Comparison of ENCODE assay signal across 8 cellular contexts in genomic region chr11:34251640-34251980, GRCh38.
A peak's percentile ranks its signal among the peaks of the same experiment; 100 is the strongest.
DNase-seq lines count a peak whose midpoint lies in the region; ATAC-seq and TF ChIP-seq lines count a peak whose summit lies in the region.
"Had no signal": no experiment of that assay in that cellular context is flagged by ENCODE, and none has a peak within 500 bp of the region (broad histone marks: within the 10 kb centered on the region; RNA-seq: fewer than 3 reads in every experiment).

No MANE protein-coding gene starts in this region.

- ATAC-seq in HCT116 (no peak), T-helper 17 cell (no peak), GM18909 (IDR thresholded peaks at IDR 0.05; ENCODE audit: poor library complexity, unreplicated experiment) (no peak), HG03521 (IDR thresholded peaks at IDR 0.05; ENCODE audit: unreplicated experiment) (no peak), right lobe of liver (no peak)

- TF ChIP-seq POLR2A in HCT116 (IDR thresholded peaks at IDR 0.05; ENCODE audit: borderline replicate concordance, extremely low read depth, insufficient read depth, insufficient read length) (no peak), right lobe of liver (IDR thresholded peaks at IDR 0.05) (no peak)

- H4K20me1 ChIP-seq in HCT116 (ENCODE audit: insufficient read depth) (peaks cover 3% of the 10 kb centered on the region; the same call in 1 of the 2 replicates), smooth muscle cell (ENCODE audit: low read depth) (no peaks in the 10 kb centered on the region)

- peak overlapping the region; percentile 47 for H3K4me3 Mint-ChIP-seq in T-helper 17 cell
- H3K4me3 Mint-ChIP-seq: H9 had no signal

- CTCF ChIA-PET in HCT116 (lab: Charles Lee): interaction anchor here (1.0 to 2.7 kb wide), 3 partner anchors 12 to 106 kb away, joined by 3 to 6 read pairs (median 4); partner anchors contain the start of gene ABTB2

- no TSS peak for BruUV-seq in HCT116 (replicated peaks; lab: Mats Ljungman, UMichigan)

- no peak for DNase-seq in HCT116 (ENCODE audit: low read depth, low spot score)
- no peak for DNase-seq in T-helper 17 cell
- peak; percentile 52 for DNase-seq in fibroblast of pulmonary artery (ENCODE audit: low read depth)
- DNase-seq in smooth muscle cell (lab: John Stamatoyannopoulos, UW; ENCODE audit: unreplicated experiment): no peak
- no peak for DNase-seq in right lobe of liver

- no peak overlapping the region for H3K4me3 ChIP-seq in HCT116 (replicated peaks in 1 of 2; ENCODE audit: low read depth in 1 of 2, low read length in 2 of 2)
- H3K4me3 ChIP-seq in fibroblast of pulmonary artery (replicated peaks; ENCODE audit: low read depth, low read length): peak overlapping the region; percentile 46
- no peak overlapping the region for H3K4me3 ChIP-seq in smooth muscle cell
- H3K4me3 ChIP-seq in right lobe of liver: no peak overlapping the region

- H3K27me3 ChIP-seq in HCT116 (ENCODE audit: insufficient read depth, low read length) (no peaks in the 10 kb centered on the region), smooth muscle cell (ENCODE audit: low read depth) (no peaks in the 10 kb centered on the region), right lobe of liver (no peaks in the 10 kb centered on the region)

- H2AFZ ChIP-seq in HCT116 (ENCODE audit: low read depth, low read length, poor library complexity, severe bottlenecking) (no peak overlapping the region), smooth muscle cell (ENCODE audit: low read depth) (no peak overlapping the region)

- H3K9me3 ChIP-seq in HCT116 (ENCODE audit: control insufficient read depth in 1 of 2, insufficient read depth in 1 of 2, low read depth in 1 of 2, low read length in 2 of 2) (no peaks in the 10 kb centered on the region), T-helper 17 cell (ENCODE audit: control insufficient read depth, low read length, poor library complexity, severe bottlenecking) (no peaks in the 10 kb centered on the region), smooth muscle cell (replicated peaks; ENCODE audit: low read depth) (no peaks in the 10 kb centered on the region), right lobe of liver (no peaks in the 10 kb centered on the region)

- intact Hi-C loops in HCT116 (cut with micrococcal nuclease): no loop called here
- intact Hi-C loops in right lobe of liver (cut with DNase I): no loop called here

- 19% methylated on average over 2 of the region's 2 CpGs for WGBS in smooth muscle cell (ENCODE audit: low lambda C conversion rate)
- WGBS in right lobe of liver (ENCODE audit: insufficient coverage, low coverage, low lambda C conversion rate, missing lambda C conversion rate): 19% methylated on average over 2 of the region's 2 CpGs

- H3K79me2 ChIP-seq in HCT116 (ENCODE audit: insufficient read depth, low read length) (no peaks in the 10 kb centered on the region), smooth muscle cell (ENCODE audit: low read depth) (peaks cover 19% of the 10 kb centered on the region)

- no peaks in the 10 kb centered on the region for H3K9me2 ChIP-seq in HCT116 (ENCODE audit: insufficient read depth)

- peaks cover 2% of the 10 kb centered on the region for H3K27me3 Mint-ChIP-seq in T-helper 17 cell

- H3K4me2 ChIP-seq in HCT116 (ENCODE audit: low read length) (peak overlapping the region; percentile 43), smooth muscle cell (peak overlapping the region; percentile 17)

- peak overlapping the region; percentile 39 for H3K27ac Mint-ChIP-seq in T-helper 17 cell

- POLR2A ChIA-PET in HCT116 (lab: Charles Lee): interaction anchor here (0.8 to 2.5 kb wide), 2 partner anchors 11 to 17 kb away, joined by 3 to 15 read pairs; no protein-coding TSS in a partner anchor

- no peak for TF ChIP-seq CTCF in HCT116 (IDR thresholded peaks at IDR 0.05 in 2 of 3, conservative IDR thresholded peaks at IDR 0.05 in 1 of 3; ENCODE audit: borderline replicate concordance in 1 of 3, insufficient read depth in 1 of 3, low read depth in 2 of 3, low read length in 2 of 3)
- TF ChIP-seq CTCF in fibroblast of pulmonary artery (IDR thresholded peaks at IDR 0.05; ENCODE audit: low read length, missing control alignments): no peak
- TF ChIP-seq CTCF in smooth muscle cell (IDR thresholded peaks at IDR 0.05; ENCODE audit: borderline replicate concordance, insufficient read depth, poor library complexity, severe bottlenecking): no peak
- no peak for TF ChIP-seq CTCF in right lobe of liver (IDR thresholded peaks at IDR 0.05)

- H3K36me3 ChIP-seq in HCT116 (ENCODE audit: control insufficient read depth in 1 of 2, insufficient read depth in 2 of 2, low read length in 2 of 2): no peaks in the 10 kb centered on the region
- no peaks in the 10 kb centered on the region for H3K36me3 ChIP-seq in smooth muscle cell (ENCODE audit: low read depth)
- H3K36me3 ChIP-seq in right lobe of liver: no peaks in the 10 kb centered on the region

- H3K9ac ChIP-seq in HCT116 (ENCODE audit: low read length): no peak overlapping the region
- no peak overlapping the region for H3K9ac ChIP-seq in smooth muscle cell (ENCODE audit: low read depth)

- no peak overlapping the region for H3K27ac ChIP-seq in HCT116 (ENCODE audit: low read depth, low read length)
- peak overlapping the region; percentile 7 for H3K27ac ChIP-seq in smooth muscle cell (ENCODE audit: low read depth)
- no peak overlapping the region for H3K27ac ChIP-seq in right lobe of liver

- H3K4me1 ChIP-seq in HCT116 (ENCODE audit: control insufficient read depth in 1 of 2, insufficient read depth in 2 of 2, low read length in 2 of 2) (peaks cover 24 to 50% of the 10 kb centered on the region in 2 experiments), smooth muscle cell (ENCODE audit: low read depth) (peaks cover 4% of the 10 kb centered on the region), right lobe of liver (no peaks in the 10 kb centered on the region)

- no peaks in the 10 kb centered on the region for H3K36me3 Mint-ChIP-seq in T-helper 17 cell (ENCODE audit: low read depth)

- H3F3A ChIP-seq in smooth muscle cell (ENCODE audit: low read depth): peaks cover 5% of the 10 kb centered on the region

- peaks cover 43% of the 10 kb centered on the region for H3K4me1 Mint-ChIP-seq in T-helper 17 cell

- TF ChIP-seq RAD21 in HCT116 (IDR thresholded peaks at IDR 0.05; ENCODE audit: low read depth): no peak

- RAD21 ChIA-PET in HCT116 (lab: Charles Lee; ENCODE audit: low non-redundant PET in 1 of 2, low total read pairs in 2 of 2, uncharacterized antibody in 2 of 2, unreplicated experiment in 2 of 2): interaction anchor here in 1 of 2 experiments (1.3 kb wide), 1 partner anchor 106 kb away, joined by 3 read pairs; the partner anchor contains the start of gene ABTB2

TF ChIP-seq in HCT116, 20 proteins besides CTCF, POLR2A, EP300 and RAD21 (continues in another document):
- TF ChIP-seq CEBPB (IDR thresholded peaks at IDR 0.05; ENCODE audit: low read depth) (no peak), ELF1 (IDR thresholded peaks at IDR 0.05; ENCODE audit: borderline replicate concordance, low read depth) (no peak), FOSL1 (IDR thresholded peaks at IDR 0.05; ENCODE audit: low read depth) (no peak), POLR2AphosphoS5 (IDR thresholded peaks at IDR 0.05; ENCODE audit: low read depth, low read length) (no peak), MAX (IDR thresholded peaks at IDR 0.05) (no peak), CBX3 (IDR thresholded peaks at IDR 0.05; ENCODE audit: low read depth) (no peak), EZH2 (IDR thresholded peaks at IDR 0.05) (no peak), ZBTB33 (IDR thresholded peaks at IDR 0.05; ENCODE audit: extremely low read depth, insufficient replicate concordance, low read length) (no peak), JUND (IDR thresholded peaks at IDR 0.05) (no peak), YY1 (IDR thresholded peaks at IDR 0.05; ENCODE audit: extremely low read depth, insufficient replicate concordance, low read depth, low read length) (no peak), SP1 (IDR thresholded peaks at IDR 0.05; ENCODE audit: low read depth) (no peak), ZNF274 (IDR thresholded peaks at IDR 0.05; ENCODE audit: low read depth, low read length) (no peak), EZH2phosphoT487 (IDR thresholded peaks at IDR 0.05; ENCODE audit: borderline replicate concordance) (no peak), TCF7L2 (IDR thresholded peaks at IDR 0.05; ENCODE audit: borderline replicate concordance, extremely low read depth, insufficient read depth, insufficient read length) (no peak)
- TF ChIP-seq, protein P1, sequence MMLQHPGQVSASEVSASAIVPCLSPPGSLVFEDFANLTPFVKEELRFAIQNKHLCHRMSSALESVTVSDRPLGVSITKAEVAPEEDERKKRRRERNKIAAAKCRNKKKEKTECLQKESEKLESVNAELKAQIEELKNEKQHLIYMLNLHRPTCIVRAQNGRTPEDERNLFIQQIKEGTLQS (IDR thresholded peaks at IDR 0.05): no peak
